In genomic region chr5:65760504-65761275, GRCh38 we compare ENCODE assay signal across 8 cellular contexts. TPM values are rescaled to one million over a fixed set of nuclear protein-coding genes. Genes with fewer than 3 reads are reported as not detected.
DNase-seq lines count a peak whose midpoint lies in the region; ATAC-seq and TF ChIP-seq lines count a peak whose summit lies in the region.

No MANE protein-coding gene starts in this region.

- H3K27ac ChIP-seq in SK-N-SH (ENCODE audit: low read depth in 2 of 2, low read length in 1 of 2) = no peak overlapping the region
- H3K27ac ChIP-seq in upper lobe of right lung = no peak overlapping the region
- H3K27ac ChIP-seq in Karpas-422 (ENCODE audit: low read length) = no peak overlapping the region

- intact Hi-C loops in upper lobe of right lung (cut with DNase I) = no loop called here

- H3K36me3 ChIP-seq in SK-N-SH (replicated peaks in 1 of 2; ENCODE audit: control insufficient read depth in 1 of 2, insufficient read depth in 2 of 2, low read length in 1 of 2) = peaks cover 14 to 43% of the 10 kb centered on the region in 2 experiments
- H3K36me3 ChIP-seq in upper lobe of right lung = peaks cover 13% of the 10 kb centered on the region
- peaks cover 25% of the 10 kb centered on the region for H3K36me3 ChIP-seq in Karpas-422 (ENCODE audit: insufficient read depth, low read length)

- H3K9me2 ChIP-seq in SK-N-SH (no peaks in the 10 kb centered on the region), Karpas-422 (replicated peaks; ENCODE audit: insufficient read depth, low read length) (no peaks in the 10 kb centered on the region)

- H3K4me3 ChIP-seq in SK-N-SH (ENCODE audit: low read depth in 2 of 2, low read length in 1 of 2) (no peak overlapping the region), upper lobe of right lung (no peak overlapping the region), Karpas-422 (ENCODE audit: low read length) (no peak overlapping the region)

- TF ChIP-seq CTCF in SK-N-SH (IDR thresholded peaks at IDR 0.05) = peak; percentile 23
- TF ChIP-seq CTCF in upper lobe of right lung (IDR thresholded peaks at IDR 0.05) = peak; percentile 36

- peak; percentile 34 for TF ChIP-seq RAD21 in SK-N-SH (IDR thresholded peaks at IDR 0.05; ENCODE audit: low read length)

- no peak for TF ChIP-seq EP300 in SK-N-SH (IDR thresholded peaks at IDR 0.05; ENCODE audit: borderline replicate concordance in 1 of 2, low read depth in 1 of 2, low read length in 1 of 2)

- H2AFZ ChIP-seq in SK-N-SH (ENCODE audit: low read depth) = no peak overlapping the region
- H2AFZ ChIP-seq in Karpas-422 (ENCODE audit: low read length) = no peak overlapping the region

- DNase-seq in SK-N-SH = no peak
- peak; percentile 14 for DNase-seq in LoVo (ENCODE audit: low spot score)
- peak; percentile 45 for DNase-seq in activated naive CD4-positive, alpha-beta T cell treated with Interleukin-2 at 50 U/mL for 16 hours
- DNase-seq in inferior parietal cortex (ENCODE audit: extremely low spot score) = peak; percentile 73
- DNase-seq in upper lobe of right lung = no peak
- DNase-seq in Karpas-422 = no peak

- H3K9ac ChIP-seq in SK-N-SH = no peak overlapping the region
- no peak overlapping the region for H3K9ac ChIP-seq in Karpas-422 (ENCODE audit: low read length)

- CTCF ChIA-PET in SK-N-SH (lab: Yijun Ruan, JAX) = interaction anchor here (1.5 kb wide), 2 partner anchors 17 to 19 kb away, joined by 3 to 4 read pairs; no protein-coding TSS in a partner anchor

- no peak for TF ChIP-seq POLR2A in GM18505 (IDR thresholded peaks at IDR 0.05; ENCODE audit: borderline replicate concordance, extremely low read depth, insufficient read depth, insufficient read length)

- H4K20me1 ChIP-seq in SK-N-SH (ENCODE audit: insufficient read depth) = no peaks in the 10 kb centered on the region
- H4K20me1 ChIP-seq in Karpas-422 (ENCODE audit: insufficient read depth, low read depth, low read length) = no peaks in the 10 kb centered on the region

- H3K4me2 ChIP-seq in SK-N-SH (no peak overlapping the region), Karpas-422 (ENCODE audit: low read depth, low read length, poor library complexity, severe bottlenecking) (no peak overlapping the region)

- 0 out of 4 replicates have a peak, but pooled peaks cover 0 to 4% of the 10 kb centered on the region in 2 experiments for H3K4me1 ChIP-seq in SK-N-SH (ENCODE audit: control insufficient read depth in 1 of 2, insufficient read depth in 2 of 2, low read depth in 1 of 2, low read length in 1 of 2)
- no peaks in the 10 kb centered on the region for H3K4me1 ChIP-seq in upper lobe of right lung
- H3K4me1 ChIP-seq in Karpas-422 (ENCODE audit: low read length) = no peaks in the 10 kb centered on the region; the same call in 1 of the 2 replicates

- peaks cover 3% of the 10 kb centered on the region for H3F3A ChIP-seq in SK-N-SH (replicated peaks; ENCODE audit: insufficient read depth)

- no peaks in the 10 kb centered on the region for H3K9me3 ChIP-seq in SK-N-SH
- H3K9me3 ChIP-seq in upper lobe of right lung = no peaks in the 10 kb centered on the region
- H3K9me3 ChIP-seq in Karpas-422 (ENCODE audit: low read length) = no peaks in the 10 kb centered on the region

- WGBS in SK-N-SH (ENCODE audit: low lambda C conversion rate) = 94% methylated on average over 2 of the region's 2 CpGs

- ATAC-seq in SK-N-SH treated with all-trans-retinoic acid at 6 μM for 48 hours (no peak), upper lobe of right lung (peak; percentile 73), GM18505 (IDR thresholded peaks at IDR 0.05; ENCODE audit: unreplicated experiment) (no peak)

- H3K79me2 ChIP-seq in SK-N-SH (ENCODE audit: insufficient read depth) (peaks cover 9% of the 10 kb centered on the region; the same call in 1 of the 2 replicates), Karpas-422 (ENCODE audit: low read length) (peaks cover 59% of the 10 kb centered on the region)

- POLR2A ChIA-PET in SK-N-SH (lab: Yijun Ruan, JAX) = no interaction called here

- H3K27me3 ChIP-seq in SK-N-SH (ENCODE audit: insufficient read depth) (no peaks in the 10 kb centered on the region), upper lobe of right lung (no peaks in the 10 kb centered on the region), Karpas-422 (ENCODE audit: low read length) (no peaks in the 10 kb centered on the region)

TF ChIP-seq in SK-N-SH, 30 proteins besides CTCF, POLR2A, EP300 and RAD21 (continues in another document):
- TF ChIP-seq EZH2phosphoT487 (IDR thresholded peaks at IDR 0.05; ENCODE audit: borderline replicate concordance, low read depth) (no peak), ELF1 (IDR thresholded peaks at IDR 0.05) (no peak), YY1 (IDR thresholded peaks at IDR 0.05; ENCODE audit: low read depth) (no peak), RCOR1 (IDR thresholded peaks at IDR 0.05; ENCODE audit: low read length) (no peak), PBX3 (IDR thresholded peaks at IDR 0.05) (no peak), JUND (IDR thresholded peaks at IDR 0.05) (no peak), MAX (IDR thresholded peaks at IDR 0.05; ENCODE audit: low read depth) (no peak), NRF1 (IDR thresholded peaks at IDR 0.05; ENCODE audit: low read depth, low read length) (no peak), TCF12 (IDR thresholded peaks at IDR 0.05) (no peak), RFX5 (IDR thresholded peaks at IDR 0.05; ENCODE audit: low read length) (no peak), POLR2AphosphoS5 (IDR thresholded peaks at IDR 0.05; ENCODE audit: low read depth, low read length) (no peak), CHD2 (IDR thresholded peaks at IDR 0.05; ENCODE audit: low read length, partially characterized antibody) (no peak), SIN3A (IDR thresholded peaks at IDR 0.05; ENCODE audit: borderline replicate concordance, low read depth, low read length) (no peak), TEAD4 (IDR thresholded peaks at IDR 0.05; ENCODE audit: borderline replicate concordance, insufficient read depth) (no peak)

TF ChIP-seq in SK-N-SH treated with all-trans-retinoic acid at 6 μM for 48 hours, 23 proteins besides CTCF, POLR2A, EP300 and RAD21:
- TF ChIP-seq OSR1 (CRISPR knock-in tag; IDR thresholded peaks at IDR 0.05) = no peak
- TF ChIP-seq ARNTL (CRISPR knock-in tag; IDR thresholded peaks at IDR 0.05; ENCODE audit: borderline replicate concordance, low read depth) = no peak
- TF ChIP-seq TCF4 (CRISPR knock-in tag; IDR thresholded peaks at IDR 0.05; ENCODE audit: borderline replicate concordance) = no peak
- TF ChIP-seq TSHZ2 (CRISPR knock-in tag; IDR thresholded peaks at IDR 0.05) = no peak

RNA-seq across cellular contexts. Expression of gene NLN, which starts 38.7 kb away (rescaled TPM):
- polyA plus RNA-seq in SK-N-SH (2012; rRNA removed) = 17.1 and 20.0 TPM in 2 replicates
- polyA plus RNA-seq in SK-N-SH (2012; cell fraction: cytosol; rRNA removed) = 21.2 and 24.0 TPM in 2 replicates
- polyA plus RNA-seq in SK-N-SH (2012; cell fraction: nucleus; rRNA removed) = 6.1 and 11.5 TPM in 2 replicates
- total RNA-seq in upper lobe of right lung = 15.8 TPM
- total RNA-seq in Karpas-422 (2014; rRNA removed; shearing (Covaris generic); ENCODE audit: low replicate concordance) = 29.1 and 46.5 TPM in 2 replicates

RNA-seq across cellular contexts. Expression of gene SGTB, which starts 38.8 kb away (rescaled TPM):
- 3.5 and 4.9 TPM in 2 replicates for polyA plus RNA-seq in SK-N-SH (2012; rRNA removed)
- polyA plus RNA-seq in SK-N-SH (2012; cell fraction: cytosol; rRNA removed) = 6.1 and 7.6 TPM in 2 replicates
- 2.4 and 3.8 TPM in 2 replicates for polyA plus RNA-seq in SK-N-SH (2012; cell fraction: nucleus; rRNA removed)
- total RNA-seq in upper lobe of right lung = 10.8 TPM
- 7.4 and 10.2 TPM in 2 replicates for total RNA-seq in Karpas-422 (2014; rRNA removed; shearing (Covaris generic); ENCODE audit: low replicate concordance)

Comparison
In these comparisons a context has a peak if more than half of its experiments do, and no peak if none do; other contexts are left out.
1. DNase-seq: peak in LoVo (single experiment), activated naive CD4-positive, alpha-beta T cell treated with Interleukin-2 at 50 U/mL for 16 hours (single experiment) and inferior parietal cortex (single experiment); none in SK-N-SH (single experiment), upper lobe of right lung (single experiment) and Karpas-422 (single experiment).